In genomic region chr2:224646242-224646846, GRCh38 we compare ENCODE assay signal across 8 cellular contexts.
DNase-seq lines count a peak whose midpoint lies in the region; ATAC-seq and TF ChIP-seq lines count a peak whose summit lies in the region.

No MANE protein-coding gene starts in this region.

- H3K27me3 Mint-ChIP-seq in stimulated activated naive CD8-positive, alpha-beta T cell treated with anti-CD3 and anti-CD28 coated beads, Interleukin-15, amount 100 ng/mL, for 72 hours = no peaks in the 10 kb centered on the region

- H3K36me3 ChIP-seq in right atrium auricular region = no peaks in the 10 kb centered on the region

- no peaks in the 10 kb centered on the region for H3K27me3 ChIP-seq in right atrium auricular region

- H3K27ac Mint-ChIP-seq in stimulated activated naive CD8-positive, alpha-beta T cell treated with anti-CD3 and anti-CD28 coated beads, Interleukin-15, amount 100 ng/mL, for 72 hours = no peak overlapping the region

- H3K4me3 ChIP-seq in AG10803 (ENCODE audit: low read length) (no peak overlapping the region), fibroblast of pulmonary artery (replicated peaks; ENCODE audit: low read depth, low read length) (no peak overlapping the region), right atrium auricular region (no peak overlapping the region)

- no peaks in the 10 kb centered on the region for H3K9me3 ChIP-seq in right atrium auricular region

- ATAC-seq in HG02763 (IDR thresholded peaks at IDR 0.05; ENCODE audit: unreplicated experiment) = peak; percentile 57
- ATAC-seq in stimulated activated naive CD8-positive, alpha-beta T cell treated with anti-CD3 and anti-CD28 coated beads, Interleukin-15, amount 100 ng/mL, for 72 hours = peak; percentile 64
- ATAC-seq in HG02840 (IDR thresholded peaks at IDR 0.05; ENCODE audit: low FRiP score, unreplicated experiment) = no peak

- H3K4me3 Mint-ChIP-seq in stimulated activated naive CD8-positive, alpha-beta T cell treated with anti-CD3 and anti-CD28 coated beads, Interleukin-15, amount 100 ng/mL, for 72 hours = no peak overlapping the region

- DNase-seq in AG10803 (ENCODE audit: low read depth) (no peak), RKO (ENCODE audit: low spot score) (peak; percentile 35), fibroblast of pulmonary artery (ENCODE audit: low read depth) (peak; percentile 4), right atrium auricular region (ENCODE audit: low spot score) (no peak)
- DNase-seq in stimulated activated naive CD8-positive, alpha-beta T cell treated with anti-CD3 and anti-CD28 coated beads, Interleukin-15, amount 100 ng/mL, for 72 hours = peak; percentile 19 to 20

- H3K27ac ChIP-seq in right atrium auricular region = no peak overlapping the region

- TF ChIP-seq CTCF in AG10803 (conservative IDR thresholded peaks at IDR 0.05; ENCODE audit: low read length) = peak; percentile 72
- TF ChIP-seq CTCF in GM12801 (IDR thresholded peaks at IDR 0.05; ENCODE audit: extremely low read depth, insufficient read length) = peak; percentile 15
- TF ChIP-seq CTCF in fibroblast of pulmonary artery (IDR thresholded peaks at IDR 0.05; ENCODE audit: low read length, missing control alignments) = peak; percentile 51
- TF ChIP-seq CTCF in right atrium auricular region (IDR thresholded peaks at IDR 0.05) = peak in 1 of 2 donors; percentile 67

- peaks cover 6% of the 10 kb centered on the region for H3K4me1 Mint-ChIP-seq in stimulated activated naive CD8-positive, alpha-beta T cell treated with anti-CD3 and anti-CD28 coated beads, Interleukin-15, amount 100 ng/mL, for 72 hours

- no peaks in the 10 kb centered on the region for H3K4me1 ChIP-seq in right atrium auricular region

- no peaks in the 10 kb centered on the region for H3K9me3 Mint-ChIP-seq in stimulated activated naive CD8-positive, alpha-beta T cell treated with anti-CD3 and anti-CD28 coated beads, Interleukin-15, amount 100 ng/mL, for 72 hours

Comparison
In these comparisons a context has a peak if more than half of its experiments do, and no peak if none do; other contexts are left out.
1. DNase-seq: peak in RKO (single experiment), fibroblast of pulmonary artery (single experiment) and stimulated activated naive CD8-positive, alpha-beta T cell treated with anti-CD3 and anti-CD28 coated beads, Interleukin-15, amount 100 ng/mL, for 72 hours (2 of 2); none in AG10803 (single experiment) and right atrium auricular region (single experiment).